ENCODE assay signal across 1 cellular context in the genomic region with DNA sequence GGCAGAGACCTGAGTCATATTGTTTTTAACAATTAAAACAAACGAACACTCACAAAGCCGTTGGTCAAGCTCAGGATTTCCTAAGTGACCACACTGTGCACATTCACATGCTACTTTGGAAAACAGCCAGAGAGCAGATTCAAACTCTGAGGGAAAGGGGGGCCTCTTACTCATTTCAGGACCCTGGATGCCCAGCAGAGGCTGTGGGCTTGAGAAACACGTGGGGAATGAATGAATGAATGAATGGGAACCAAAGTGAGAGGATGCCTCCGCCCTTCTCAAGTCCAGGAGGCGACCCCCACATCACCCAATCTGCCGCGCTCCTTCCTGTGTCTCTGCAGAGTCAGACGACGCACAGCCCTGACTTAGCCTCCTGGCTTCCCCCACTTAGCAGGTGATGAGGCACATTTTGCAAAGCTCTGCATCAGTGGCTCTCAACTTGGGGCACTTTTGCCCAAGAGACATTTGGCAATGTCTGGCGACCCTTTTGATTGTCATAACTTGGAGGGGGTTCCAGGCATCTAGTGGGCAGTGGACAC.
TF ChIP-seq lines count a peak whose summit lies in the region.

No MANE protein-coding gene starts in this region.

TF ChIP-seq in H1, 55 proteins besides CTCF, POLR2A, EP300 and RAD21 (continued from another document):
- TF ChIP-seq CHD7 (IDR thresholded peaks at IDR 0.05; ENCODE audit: insufficient replicate concordance, low read length) (no peak), YY1 (IDR thresholded peaks at IDR 0.05; ENCODE audit: low read depth, low read length) (no peak), SIRT6 (IDR thresholded peaks at IDR 0.05; ENCODE audit: low read length) (no peak), USF2 (IDR thresholded peaks at IDR 0.05; ENCODE audit: low read length) (no peak), HDAC2 (IDR thresholded peaks at IDR 0.05; ENCODE audit: borderline replicate concordance in 1 of 2, low read depth in 2 of 2, low read length in 2 of 2) (no peak), BACH1 (IDR thresholded peaks at IDR 0.05; ENCODE audit: low read length) (no peak), SP4 (IDR thresholded peaks at IDR 0.05; ENCODE audit: low read length) (no peak), SAP30 (IDR thresholded peaks at IDR 0.05; ENCODE audit: insufficient read depth, insufficient replicate concordance, low read length) (no peak), TAF7 (optimal IDR thresholded peaks at IDR 0.05; ENCODE audit: borderline replicate concordance, low read depth, low read length) (no peak), MAFK (IDR thresholded peaks at IDR 0.05; ENCODE audit: low read depth, low read length) (no peak), RNF2 (IDR thresholded peaks at IDR 0.05; ENCODE audit: borderline replicate concordance, low read depth, low read length, missing control alignments, poor library complexity, severe bottlenecking) (no peak)
TF ChIP-seq in H1: peak in this region for 0.
